In the genomic region with DNA sequence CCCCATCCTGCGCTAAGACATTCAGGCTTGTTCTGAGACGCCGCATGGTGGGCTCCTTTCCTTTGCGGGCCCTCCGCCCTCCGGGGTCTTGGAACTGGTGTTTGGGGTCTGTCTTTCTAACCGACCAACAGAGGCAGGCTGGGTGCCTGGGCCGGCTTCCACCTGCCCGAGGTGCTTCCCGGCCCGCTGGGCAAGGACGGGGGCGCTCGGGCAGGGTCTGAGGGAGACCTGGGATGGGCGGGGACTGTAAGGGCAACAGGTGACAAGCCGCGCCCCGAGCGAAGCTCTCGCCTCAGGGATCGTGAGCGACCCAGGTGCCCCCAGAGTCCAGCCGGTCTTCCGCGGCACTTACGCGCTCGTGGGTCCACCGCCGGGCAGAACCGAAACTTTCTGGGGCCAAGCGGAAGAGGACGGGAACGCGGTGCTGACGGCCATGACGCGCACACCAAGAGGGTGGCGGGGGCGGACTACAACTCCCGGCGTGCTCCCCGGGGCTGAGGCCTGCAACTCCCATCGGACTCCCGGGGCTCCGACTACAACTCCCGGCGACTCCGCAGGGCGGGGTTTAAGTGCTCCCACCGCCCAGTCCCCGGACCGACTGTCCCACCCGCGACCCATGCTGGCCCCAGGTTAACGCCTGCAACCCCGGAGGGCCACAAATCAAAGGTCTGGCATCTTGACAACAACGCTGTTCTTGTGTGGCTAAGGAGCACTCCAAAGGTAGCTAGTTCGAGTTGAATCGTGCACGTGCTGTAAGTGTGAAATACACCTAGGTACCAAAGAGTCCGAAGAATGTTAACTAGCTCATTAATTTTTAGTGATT, we compare ENCODE assay signal across 8 cellular contexts. TPM values are rescaled to one million over a fixed set of nuclear protein-coding genes. Genes with fewer than 3 reads are reported as not detected.
DNase-seq lines count a peak whose midpoint lies in the region; ATAC-seq, FAIRE-seq and TF ChIP-seq lines count a peak whose summit lies in the region.

A gene (minus strand): TSS at position 455 of the 823 bp plus-strand sequence. CDS start 10,914 bp downstream, outside the sequence.

- no peaks in the 10 kb centered on the region for H4K20me1 ChIP-seq in keratinocyte (ENCODE audit: control insufficient read depth, extremely low read depth, insufficient read depth, low read length)

- peaks cover 9% of the 10 kb centered on the region for H3K4me1 ChIP-seq in keratinocyte (ENCODE audit: control insufficient read depth, extremely low read depth, insufficient read depth, low read length)

- no peaks in the 10 kb centered on the region for H3K79me2 ChIP-seq in keratinocyte (ENCODE audit: control insufficient read depth, insufficient read depth, low read length)

- no peak for TF ChIP-seq CTCF in AG04450 (IDR thresholded peaks at IDR 0.05; ENCODE audit: low read depth, low read length)
- no peak for TF ChIP-seq CTCF in keratinocyte (optimal IDR thresholded peaks at IDR 0.05 in 1 of 3, IDR thresholded peaks at IDR 0.05 in 1 of 3, conservative IDR thresholded peaks at IDR 0.05 in 1 of 3; ENCODE audit: extremely low read depth in 1 of 3, insufficient read depth in 2 of 3, low read length in 3 of 3)

- no peaks in the 10 kb centered on the region for H3K36me3 ChIP-seq in keratinocyte (ENCODE audit: control insufficient read depth in 2 of 2, extremely low read depth in 1 of 2, insufficient read depth in 2 of 2, low read length in 2 of 2)

- no peaks in the 10 kb centered on the region; the same call in 1 of the 2 replicates for H3K9me3 ChIP-seq in AG04450 (ENCODE audit: control insufficient read depth, insufficient read depth, low read length)
- no peaks in the 10 kb centered on the region for H3K9me3 ChIP-seq in keratinocyte (ENCODE audit: control insufficient read depth, low read depth, low read length)

- no peaks in the 10 kb centered on the region for H3K9me1 ChIP-seq in keratinocyte (ENCODE audit: control insufficient read depth, extremely low read depth, insufficient read depth, low read length)

- H3K27ac ChIP-seq in AG04450 (ENCODE audit: low read depth, low read length) = peak within 1 kb of the TSS; percentile 57
- peak within 1 kb of the TSS; percentile 63 for H3K27ac ChIP-seq in keratinocyte (ENCODE audit: control insufficient read depth, insufficient read depth, low read length)

- dilution Hi-C loops in keratinocyte (cut with MboI; ENCODE audit: extremely low pct_ligation_motif_present, low sequenced_read_pairs) = no loop called here

- H2AFZ ChIP-seq in keratinocyte (ENCODE audit: control insufficient read depth, low read length) = peak within 1 kb of the TSS; percentile 87

- H3K9ac ChIP-seq in keratinocyte (ENCODE audit: control insufficient read depth, extremely low read depth, insufficient read depth, low read length) = peak within 1 kb of the TSS; percentile 79

- ATAC-seq in GM18873 (IDR thresholded peaks at IDR 0.05; ENCODE audit: low FRiP score, unreplicated experiment) (peak; percentile 73), HG03135 (IDR thresholded peaks at IDR 0.05; ENCODE audit: unreplicated experiment) (peak; percentile 89)

- POLR2A ChIA-PET in AG04450 (lab: Yijun Ruan, JAX) = no interaction called here

- FAIRE-seq in keratinocyte (lab: Jason Lieb, UNC) = peak; percentile 32

- H3K27me3 ChIP-seq in AG04450 (ENCODE audit: control insufficient read depth, insufficient read depth, low read length) (peaks cover 4% of the 10 kb centered on the region), keratinocyte (ENCODE audit: control insufficient read depth, extremely low read depth, insufficient read depth, low read length) (no peaks in the 10 kb centered on the region)

- peak within 1 kb of the TSS; percentile 96 for H3K4me2 ChIP-seq in keratinocyte (ENCODE audit: control insufficient read depth, extremely low read depth, insufficient read depth, low read depth, low read length)

- CTCF ChIA-PET in AG04450 (lab: Charles Lee) = interaction anchor here (0.5 to 1.5 kb wide), 2 partner anchors 84 to 280 kb away, joined by 4 to 7 read pairs; no protein-coding TSS in a partner anchor

- H3K4me3 ChIP-seq in AG04450 (ENCODE audit: low read depth, low read length) (peak within 1 kb of the TSS; percentile 85), keratinocyte (ENCODE audit: control insufficient read depth in 2 of 3, extremely low read depth in 1 of 3, insufficient read depth in 2 of 3, low read depth in 1 of 3, low read length in 3 of 3) (peak within 1 kb of the TSS; percentile 74 to 89 (median 77))

- DNase-seq in AG04450 (ENCODE audit: low read depth, low spot score) (no peak), NCI-H446 treated with DMSO at 0.1 percent for 48 hours (lab: John Stamatoyannopoulos, UW) (peak; percentile 30), cerebellum (ENCODE audit: low spot score) (peak; percentile 71), keratinocyte (ENCODE audit: low read depth, low spot score) (no peak)
- peak; percentile 81 for DNase-seq in activated CD4-positive, alpha-beta T cell treated with anti-CD3 and anti-CD28 coated beads for 1 hour
- peak; percentile 76 to 82 for DNase-seq in stimulated activated CD4-positive, alpha-beta T cell treated with anti-CD3 and anti-CD28 coated beads, Interleukin-15, amount 100 ng/mL, for 1 hour (ENCODE audit: low read depth in 1 of 2, low spot score in 1 of 2)

RNA-seq across cellular contexts. Expression of the gene that starts here (rescaled TPM):
- polyA plus RNA-seq in AG04450 (2011; rRNA removed) (14.3 and 17.9 TPM in 2 replicates), keratinocyte (6.1 to 7.7 TPM (median 7.0 TPM) in 3 replicates)
- polyA minus RNA-seq in AG04450 (2011; rRNA and poly(A)+ RNA removed) = 27.2 and 38.6 TPM in 2 replicates
- 4.7 TPM for total RNA-seq in cerebellum
- polyA plus RNA-seq in keratinocyte (2011; ENCODE audit: low read depth) = 17.8 TPM
- 5.1 and 5.6 TPM in 2 replicates for polyA plus RNA-seq in keratinocyte (2011; cell fraction: cytosol; rRNA removed)
- polyA plus RNA-seq in keratinocyte (2011; cell fraction: nucleus; rRNA removed) = 16.6 and 19.0 TPM in 2 replicates
- 8.7 and 12.7 TPM in 2 replicates for polyA plus RNA-seq in keratinocyte (2012; ENCODE audit: low replicate concordance)
- 24.3 to 31.9 TPM (median 24.5 TPM) in 3 replicates for polyA minus RNA-seq in keratinocyte
- 6.3 TPM for polyA minus RNA-seq in keratinocyte (2011; cell fraction: cytosol; rRNA and poly(A)+ RNA removed)
- 16.2 and 33.1 TPM in 2 replicates for polyA minus RNA-seq in keratinocyte (2011; cell fraction: nucleus; rRNA and poly(A)+ RNA removed)

Comparison
In these comparisons a context has a peak if more than half of its experiments do, and no peak if none do; other contexts are left out.
1. DNase-seq: peak in NCI-H446 treated with DMSO at 0.1 percent for 48 hours (single experiment), activated CD4-positive, alpha-beta T cell treated with anti-CD3 and anti-CD28 coated beads for 1 hour (single experiment), cerebellum (single experiment) and stimulated activated CD4-positive, alpha-beta T cell treated with anti-CD3 and anti-CD28 coated beads, Interleukin-15, amount 100 ng/mL, for 1 hour (2 of 2); none in AG04450 (single experiment) and keratinocyte (single experiment).